Comparison of ENCODE assay signal across 11 cellular contexts in the genomic region with DNA sequence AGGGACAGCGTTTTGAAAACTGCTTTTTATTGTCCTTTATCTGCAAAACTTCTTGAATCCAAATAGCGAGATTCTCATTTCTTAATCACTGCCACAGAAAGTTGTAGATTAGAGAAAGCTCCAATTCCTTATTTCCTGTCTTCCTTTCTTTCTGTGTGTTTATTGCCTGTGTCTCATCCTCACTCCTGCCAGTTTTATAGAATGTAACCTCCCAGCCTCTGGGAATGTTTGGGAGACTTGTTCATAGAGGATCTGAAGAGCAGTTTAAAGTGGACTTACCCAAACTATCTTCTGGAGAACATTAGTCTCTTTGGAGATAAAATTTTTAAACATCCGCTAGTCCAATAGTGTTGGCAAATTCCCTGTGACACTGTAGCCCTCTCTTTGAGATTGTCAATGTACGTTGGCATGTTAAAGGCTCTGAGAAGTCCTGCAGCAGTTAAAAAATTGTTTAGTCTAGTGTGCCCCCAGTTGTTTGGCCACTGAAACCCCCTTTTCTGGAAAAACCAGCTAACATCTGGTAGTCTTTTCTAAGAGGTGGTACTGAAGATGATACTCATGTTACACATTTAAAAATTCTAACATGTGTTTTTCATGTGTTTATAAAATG. TPM values are rescaled to one million over a fixed set of nuclear protein-coding genes. Genes with fewer than 3 reads are reported as not detected.
DNase-seq lines count a peak whose midpoint lies in the region; ATAC-seq, FAIRE-seq and TF ChIP-seq lines count a peak whose summit lies in the region.
"Had no signal": no experiment of that assay in that cellular context is flagged by ENCODE, and none has a peak within 500 bp of the region (broad histone marks: within the 10 kb centered on the region; RNA-seq: fewer than 3 reads in every experiment).

No MANE protein-coding gene starts in this region.

- POLR2A ChIA-PET in A549 (lab: Yijun Ruan, JAX), result interaction anchor here (1.0 kb wide), 1 partner anchor 10 kb away, joined by 3 read pairs; no protein-coding TSS in a partner anchor

- peak overlapping the region; percentile 79 for H3K4me2 ChIP-seq in A549

- 36% methylated on average over 4 of the region's 4 CpGs for WGBS in A549 (ENCODE audit: missing lambda C conversion rate)

- TF ChIP-seq EP300 in A549 (IDR thresholded peaks at IDR 0.05), result no peak

- no peak for FAIRE-seq in A549 (lab: Jason Lieb, UNC)

- no peak for DNase-seq in A549 (ENCODE audit: low read depth in 1 of 2, low spot score in 1 of 2)
- DNase-seq in choroid plexus epithelial cell (ENCODE audit: low read depth), result peak; percentile 40
- no peak for DNase-seq in NCI-H187 (lab: John Stamatoyannopoulos, UW)
- no peak for DNase-seq in NCI-H146 treated with DMSO at 0.1 percent for 48 hours (lab: John Stamatoyannopoulos, UW; ENCODE audit: unreplicated experiment)
- no peak for DNase-seq in HAP-1 (ENCODE audit: low spot score in 2 of 2)
- DNase-seq in SKM-1 treated with dmso at 0.1 percent for 144 hours (lab: John Stamatoyannopoulos, UW; ENCODE audit: unreplicated experiment), result no peak
- DNase-seq: activated CD4-positive, alpha-beta T cell treated with anti-CD3 and anti-CD28 coated beads, Interleukin-2, amount 10 ng/mL, durations not matched to agents 24 days and 14 days; naive thymus-derived CD8-positive, alpha-beta T cell; NCI-H1105 treated with DMSO at 0.1 percent for 48 hours had no signal

- H3K27me3 ChIP-seq in HUES48 (ENCODE audit: control insufficient read depth, insufficient read depth, low read length) (no peaks in the 10 kb centered on the region), muscle layer of colon (ENCODE audit: control insufficient read depth in 1 of 2, insufficient read depth in 2 of 2, low read length in 2 of 2) (no peaks in the 10 kb centered on the region), HAP-1 (ENCODE audit: low read depth) (no peaks in the 10 kb centered on the region)

- no peak overlapping the region for H3K9ac ChIP-seq in HUES48 (ENCODE audit: low read depth, low read length)
- peak overlapping the region; percentile 25 for H3K9ac ChIP-seq in muscle layer of colon (ENCODE audit: low read length)

- H3K27ac ChIP-seq in A549 (peak overlapping the region; percentile 88 to 90), HUES48 (ENCODE audit: low read depth, low read length) (peak overlapping the region; percentile 52), muscle layer of colon (ENCODE audit: low read depth, low read length) (peak overlapping the region; percentile 93)

- ATAC-seq in A549, result no peak
- ATAC-seq: naive thymus-derived CD8-positive, alpha-beta T cell had no signal

- in situ Hi-C loops in HAP-1 (cut with MboI; ENCODE audit: low sequenced_read_pairs), result no loop called here

- no peaks in the 10 kb centered on the region for H3K9me3 ChIP-seq in A549
- no peaks in the 10 kb centered on the region for H3K9me3 ChIP-seq in HUES48 (ENCODE audit: control insufficient read depth, insufficient read depth, low read length)
- H3K9me3 ChIP-seq in muscle layer of colon (ENCODE audit: low read length), result no peaks in the 10 kb centered on the region
- no peaks in the 10 kb centered on the region for H3K9me3 ChIP-seq in HAP-1

- TF ChIP-seq CTCF in A549 (IDR thresholded peaks at IDR 0.05) (no peak), choroid plexus epithelial cell (conservative IDR thresholded peaks at IDR 0.05; ENCODE audit: low read depth, low read length) (no peak)

- H3K4me1 ChIP-seq in A549 (peaks cover 100% of the 10 kb centered on the region), HUES48 (ENCODE audit: control insufficient read depth, insufficient read depth, low read length) (peaks cover 39% of the 10 kb centered on the region), muscle layer of colon (ENCODE audit: insufficient read depth, low read length) (peaks cover 48% of the 10 kb centered on the region), HAP-1 (no peaks in the 10 kb centered on the region)

- no peak for TF ChIP-seq POLR2A in A549 (IDR thresholded peaks at IDR 0.05; ENCODE audit: low read length)

- no peak for TF ChIP-seq RAD21 in A549 (conservative IDR thresholded peaks at IDR 0.05 in 1 of 2, IDR thresholded peaks at IDR 0.05 in 1 of 2)

- H3K4me3 ChIP-seq in A549 (peak overlapping the region; percentile 23; the same call in 1 of the 3 replicates), HUES48 (ENCODE audit: low read depth, low read length) (no peak overlapping the region), choroid plexus epithelial cell (ENCODE audit: low read depth, low read length) (no peak overlapping the region), muscle layer of colon (ENCODE audit: low read depth in 1 of 2, low read length in 2 of 2) (peak overlapping the region in 1 of 2 donors; percentile 6), HAP-1 (no peak overlapping the region)

- CTCF ChIA-PET in A549 (lab: Yijun Ruan, JAX), result interaction anchor here (2.4 kb wide), 1 partner anchor 97 kb away, joined by 12 read pairs; no protein-coding TSS in a partner anchor

- H3K36me3 ChIP-seq in HUES48 (ENCODE audit: control insufficient read depth, insufficient read depth, low read length), result no peaks in the 10 kb centered on the region
- no peaks in the 10 kb centered on the region for H3K36me3 ChIP-seq in muscle layer of colon (ENCODE audit: insufficient read depth, low read length)
- no peaks in the 10 kb centered on the region for H3K36me3 ChIP-seq in HAP-1 (replicated peaks)

TF ChIP-seq in A549, 52 proteins besides CTCF, POLR2A, EP300 and RAD21:
- TF ChIP-seq HOXB13 (CRISPR knock-in tag; IDR thresholded peaks at IDR 0.05; ENCODE audit: low read depth), result no peak
- no peak for TF ChIP-seq KDM1A (IDR thresholded peaks at IDR 0.05; ENCODE audit: low read depth)
- no peak for TF ChIP-seq HOXB5 (CRISPR knock-in tag; IDR thresholded peaks at IDR 0.05)
- TF ChIP-seq HOXA7 (CRISPR knock-in tag; IDR thresholded peaks at IDR 0.05), result 0 out of 2 replicates have a peak, but pooled peaks have one; percentile 32
- no peak for TF ChIP-seq MAFK (IDR thresholded peaks at IDR 0.05; ENCODE audit: partially characterized antibody)
- TF ChIP-seq SMC3 (IDR thresholded peaks at IDR 0.05), result no peak

RNA-seq across cellular contexts. Expression of a gene that starts 50.5 kb away (rescaled TPM):
- polyA plus RNA-seq in A549 (2011; rRNA removed) (387 and 439 TPM in 2 replicates), A549 (2017; fragmentation: RNase III; extraction: RNeasy Plus Mini Kit Qiagen cat#74134 plus additional on column Dnase treatment) (235 to 282 TPM (median 257 TPM) in 3 replicates)
- polyA plus RNA-seq in A549 (2012; cell fraction: cytosol; rRNA removed), result 153 and 161 TPM in 2 replicates
- polyA plus RNA-seq in A549 (2012; cell fraction: nucleus; rRNA removed), result 1,973 and 2,223 TPM in 2 replicates
- 1,159 and 1,213 TPM in 2 replicates for polyA minus RNA-seq in A549 (2011; rRNA and poly(A)+ RNA removed)
